11 cellular contexts compared by ENCODE assay signal in genomic region chr11:35629914-35630313, GRCh38. TPM values are rescaled to one million over a fixed set of nuclear protein-coding genes. Genes with fewer than 3 reads are reported as not detected.
A peak's percentile ranks its signal among the peaks of the same experiment; 100 is the strongest.
DNase-seq lines count a peak whose midpoint lies in the region; ATAC-seq and TF ChIP-seq lines count a peak whose summit lies in the region.
"Had no signal": no experiment of that assay in that cellular context is flagged by ENCODE, and none has a peak within 500 bp of the region (broad histone marks: within the 10 kb centered on the region; RNA-seq: fewer than 3 reads in every experiment).

No MANE protein-coding gene starts in this region.

- no peaks in the 10 kb centered on the region for H3K4me1 ChIP-seq in right cardiac atrium (ENCODE audit: control insufficient read depth, insufficient read depth, low read length)

- no peak for TF ChIP-seq CTCF in retinal pigment epithelial cell (conservative IDR thresholded peaks at IDR 0.05; ENCODE audit: low read depth, low read length)

- no peak for ATAC-seq in right cardiac atrium
- no peak for ATAC-seq in GM21367 (IDR thresholded peaks at IDR 0.05; ENCODE audit: unreplicated experiment)

- H3K27me3 ChIP-seq in right cardiac atrium (ENCODE audit: control insufficient read depth, insufficient read depth): peaks cover 10% of the 10 kb centered on the region

- 67% methylated on average over 6 of the region's 6 CpGs for WGBS in right cardiac atrium

- intact Hi-C loops in right cardiac atrium (cut with DNase I): no loop called here

- no peak overlapping the region for H3K4me3 ChIP-seq in retinal pigment epithelial cell (ENCODE audit: low read length)
- H3K4me3 ChIP-seq in right cardiac atrium (ENCODE audit: low read length): no peak overlapping the region

- no peak overlapping the region for H3K27ac ChIP-seq in right cardiac atrium (ENCODE audit: low read length)

- no peaks in the 10 kb centered on the region for H3K9me3 ChIP-seq in right cardiac atrium (ENCODE audit: control insufficient read depth, low read length)

- peak; percentile 85 for DNase-seq in GM03348 (ENCODE audit: low spot score)
- DNase-seq in RPMI7951 (ENCODE audit: low read depth): peak; percentile 96
- peak; percentile 94 for DNase-seq in fibroblast of gingiva (ENCODE audit: low read depth)
- peak; percentile 99 for DNase-seq in retinal pigment epithelial cell (ENCODE audit: low read depth)
- no peak for DNase-seq in right cardiac atrium
- no peak for DNase-seq in SKM-1 (lab: John Stamatoyannopoulos, UW; ENCODE audit: unreplicated experiment)
- DNase-seq in superior temporal gyrus (ENCODE audit: extremely low spot score): no peak
- DNase-seq: NCI-H2081; stimulated activated CD4-positive, alpha-beta T cell treated with anti-CD3 and anti-CD28 coated beads, Interleukin-4, amount 100 ng/mL, for 4 hours had no signal

RNA-seq across cellular contexts. Expression of gene FJX1, which starts 11.7 kb away (rescaled TPM):
- total RNA-seq in RPMI7951 (2014; rRNA removed; shearing (Covaris generic)): 7.0 and 7.9 TPM in 2 replicates
- total RNA-seq in right cardiac atrium: 1 to 10 TPM in 3 of 4 donors, under 1 TPM in 1; 0.91 to 5.9 (median 1.5) TPM
- 0.95 TPM for polyA plus RNA-seq in right cardiac atrium
- total RNA-seq: mononuclear cell had no signal

RNA-seq across cellular contexts. Expression of gene TRIM44, which starts 32.7 kb away (rescaled TPM):
- 18.2 and 27.6 TPM in 2 replicates for total RNA-seq in RPMI7951 (2014; rRNA removed; shearing (Covaris generic))
- 10 to 100 TPM; 38.7 to 54.2 (median 41.5) TPM for total RNA-seq in right cardiac atrium
- polyA plus RNA-seq in right cardiac atrium: 8.7 TPM

Comparison
In these comparisons a context has a peak if more than half of its experiments do, and no peak if none do; other contexts are left out.
1. DNase-seq: peak in GM03348 (single experiment), RPMI7951 (single experiment), fibroblast of gingiva (single experiment) and retinal pigment epithelial cell (single experiment); none in right cardiac atrium (0 of 3), SKM-1 (single experiment) and superior temporal gyrus (single experiment).